In genomic region chr17:16377804-16378400, GRCh38 we compare ENCODE assay signal across 11 cellular contexts. TPM values are rescaled to one million over a fixed set of nuclear protein-coding genes. Genes with fewer than 3 reads are reported as not detected.
DNase-seq lines count a peak whose midpoint lies in the region; ATAC-seq and TF ChIP-seq lines count a peak whose summit lies in the region.
"Had no signal": no experiment of that assay in that cellular context is flagged by ENCODE, and none has a peak within 500 bp of the region (broad histone marks: within the 10 kb centered on the region; RNA-seq: fewer than 3 reads in every experiment).

No MANE protein-coding gene starts in this region.

- no peak overlapping the region; the same call in 1 of the 2 replicates for H3K4me3 ChIP-seq in PC-3 (ENCODE audit: low read length)
- H3K4me3 ChIP-seq in testis, result no peak overlapping the region

- H3K79me2 ChIP-seq in PC-3 (ENCODE audit: low read length), result peaks cover 21% of the 10 kb centered on the region

- peak; percentile 27; the same call in 1 of the 2 replicates for ATAC-seq in PC-3
- ATAC-seq: activated naive CD8-positive, alpha-beta T cell treated with anti-CD3 and anti-CD28 coated beads, Interleukin-2, amount 50 U/mL, for 24 hours; stimulated activated effector memory CD8-positive, alpha-beta T cell treated with anti-CD3 and anti-CD28 coated beads, Interleukin-12 subunit alpha, Interleukin-12 subunit beta, amount 100 ng/mL, for 72 hours had no signal

- BruUV-seq in PC-3 (replicated peaks; lab: Mats Ljungman, UMichigan), result no TSS peak

- H3K4me1 ChIP-seq in PC-3 (ENCODE audit: insufficient read depth, low read length) (peaks cover 31% of the 10 kb centered on the region), testis (peaks cover 13% of the 10 kb centered on the region)

- no peaks in the 10 kb centered on the region for H3K9me2 ChIP-seq in PC-3 (replicated peaks; ENCODE audit: low read length)

- peaks cover 4% of the 10 kb centered on the region for H3F3A ChIP-seq in PC-3 (ENCODE audit: low read length, unreplicated experiment)

- H4K20me1 ChIP-seq in PC-3 (ENCODE audit: low read length), result peaks cover 16% of the 10 kb centered on the region

- no peak for TF ChIP-seq POLR2A in testis (IDR thresholded peaks at IDR 0.05)

- no peak for TF ChIP-seq CTCF in PC-3 (conservative IDR thresholded peaks at IDR 0.05; ENCODE audit: low read depth, low read length)
- no peak for TF ChIP-seq CTCF in testis (IDR thresholded peaks at IDR 0.05)
- no peak for TF ChIP-seq CTCF in GM20000 (IDR thresholded peaks at IDR 0.05; ENCODE audit: extremely low read depth, missing control alignments)

- CTCF ChIA-PET in PC-3 (lab: Charles Lee), result interaction anchor here (1.3 kb wide), 1 partner anchor 14 kb away, joined by 6 read pairs; no protein-coding TSS in a partner anchor

- 42 to 59% methylated on average over 3 of the region's 3 CpGs for WGBS in testis, 2 donors

- H3K9ac ChIP-seq in PC-3 (ENCODE audit: low read length), result peak overlapping the region; percentile 25

- no peaks in the 10 kb centered on the region for H3K27me3 ChIP-seq in PC-3 (ENCODE audit: low read length)
- no peaks in the 10 kb centered on the region for H3K27me3 ChIP-seq in testis

- POLR2A ChIA-PET in PC-3 (lab: Charles Lee; ENCODE audit: unreplicated experiment), result no interaction called here

- H3K27ac ChIP-seq in PC-3 (ENCODE audit: low read length) (peak overlapping the region; percentile 77), testis (peak overlapping the region; percentile 93 to 97)

- H2AFZ ChIP-seq in PC-3 (ENCODE audit: low read length), result peak overlapping the region; percentile 6; the same call in 1 of the 2 replicates

- H3K36me3 ChIP-seq in PC-3 (ENCODE audit: low read depth, low read length) (peaks cover 8% of the 10 kb centered on the region), testis (ENCODE audit: low read depth, missing control alignments) (no peaks in the 10 kb centered on the region)

- H3K9me3 ChIP-seq in PC-3 (ENCODE audit: low read length), result no peaks in the 10 kb centered on the region
- no peaks in the 10 kb centered on the region for H3K9me3 ChIP-seq in testis

- H3K4me2 ChIP-seq in PC-3 (ENCODE audit: low read length), result peak overlapping the region; percentile 63

- peak; percentile 93 for DNase-seq in PC-3
- peak; percentile 15 for DNase-seq in dermis blood vessel endothelial cell
- peak; percentile 9 to 39 for DNase-seq in lung microvascular endothelial cell (ENCODE audit: low read depth in 2 of 2)
- no peak for DNase-seq in testis
- no peak for DNase-seq in A172 (ENCODE audit: low spot score)
- no peak for DNase-seq in HuH-7.5 (ENCODE audit: low spot score)
- no peak for DNase-seq in DMS 273 (lab: John Stamatoyannopoulos, UW; ENCODE audit: unreplicated experiment)
- DNase-seq in GM20000 (ENCODE audit: low spot score), result no peak
- DNase-seq: activated naive CD8-positive, alpha-beta T cell treated with anti-CD3 and anti-CD28 coated beads, Interleukin-2, amount 50 U/mL, for 24 hours; stimulated activated CD4-positive, alpha-beta T cell treated with anti-CD3 and anti-CD28 coated beads, Interleukin-12 subunit alpha, Interleukin-12 subunit beta, amount 100 ng/mL, for 4 hours had no signal

- intact Hi-C loops in PC-3 (cut with micrococcal nuclease) (loop anchor here (1.0 to 10.0 kb wide), 2 partner anchors 41 to 93 kb away; no protein-coding TSS in a partner anchor), testis (cut with DNase I; ENCODE audit: low total_unique reads) (no loop called here)

RNA-seq across cellular contexts. Expression of gene UBB, which starts 3.0 kb away (rescaled TPM):
- total RNA-seq in PC-3 (2014; rRNA removed) (2,112 and 2,970 TPM in 2 replicates), dermis blood vessel endothelial cell (1,676 and 1,882 TPM in 2 replicates), lung microvascular endothelial cell (2,180 and 2,800 TPM in 2 replicates), testis (1,000 to 10,000 TPM; 1,859 to 1,996 TPM)
- 3,514 TPM for polyA plus RNA-seq in testis (ENCODE audit: insufficient read depth, low read depth, low replicate concordance)
- 1,859 and 2,439 TPM in 2 replicates for total RNA-seq in A172 (2014; rRNA removed; shearing (Covaris generic))

RNA-seq across cellular contexts. Expression of gene CENPV, which starts 24.6 kb away (rescaled TPM):
- total RNA-seq in PC-3 (2014; rRNA removed), result not detected in 2 replicates
- total RNA-seq in dermis blood vessel endothelial cell, result 8.2 and 14.1 TPM in 2 replicates
- total RNA-seq in lung microvascular endothelial cell, result 2.8 and 13.1 TPM in 2 replicates
- 100 to 1,000 TPM in 1 of 2 donors, 10 to 100 TPM in 1; 73.5 to 119 TPM for total RNA-seq in testis
- polyA plus RNA-seq in testis (ENCODE audit: insufficient read depth, low read depth, low replicate concordance), result 82.3 TPM
- 22.2 and 29.7 TPM in 2 replicates for total RNA-seq in A172 (2014; rRNA removed; shearing (Covaris generic))

RNA-seq across cellular contexts. Expression of gene TRPV2, which starts 37.5 kb away (rescaled TPM):
- total RNA-seq in PC-3 (2014; rRNA removed) (0.69 and 1.9 TPM in 2 replicates), dermis blood vessel endothelial cell (40.0 and 48.8 TPM in 2 replicates), lung microvascular endothelial cell (23.2 and 29.4 TPM in 2 replicates), testis (1 to 10 TPM; 7.1 to 7.7 TPM)
- polyA plus RNA-seq in testis (ENCODE audit: insufficient read depth, low read depth, low replicate concordance), result 7.6 TPM
- total RNA-seq in A172 (2014; rRNA removed; shearing (Covaris generic)), result 0.38 TPM in 1 of 2 replicates, not detected in the other

Comparison
In these comparisons a context has a peak if more than half of its experiments do, and no peak if none do; other contexts are left out.
1. DNase-seq: peak in PC-3 (single experiment), dermis blood vessel endothelial cell (single experiment) and lung microvascular endothelial cell (2 of 2); none in testis (single experiment), A172 (single experiment), HuH-7.5 (single experiment), DMS 273 (single experiment) and GM20000 (single experiment).